In the genomic region with DNA sequence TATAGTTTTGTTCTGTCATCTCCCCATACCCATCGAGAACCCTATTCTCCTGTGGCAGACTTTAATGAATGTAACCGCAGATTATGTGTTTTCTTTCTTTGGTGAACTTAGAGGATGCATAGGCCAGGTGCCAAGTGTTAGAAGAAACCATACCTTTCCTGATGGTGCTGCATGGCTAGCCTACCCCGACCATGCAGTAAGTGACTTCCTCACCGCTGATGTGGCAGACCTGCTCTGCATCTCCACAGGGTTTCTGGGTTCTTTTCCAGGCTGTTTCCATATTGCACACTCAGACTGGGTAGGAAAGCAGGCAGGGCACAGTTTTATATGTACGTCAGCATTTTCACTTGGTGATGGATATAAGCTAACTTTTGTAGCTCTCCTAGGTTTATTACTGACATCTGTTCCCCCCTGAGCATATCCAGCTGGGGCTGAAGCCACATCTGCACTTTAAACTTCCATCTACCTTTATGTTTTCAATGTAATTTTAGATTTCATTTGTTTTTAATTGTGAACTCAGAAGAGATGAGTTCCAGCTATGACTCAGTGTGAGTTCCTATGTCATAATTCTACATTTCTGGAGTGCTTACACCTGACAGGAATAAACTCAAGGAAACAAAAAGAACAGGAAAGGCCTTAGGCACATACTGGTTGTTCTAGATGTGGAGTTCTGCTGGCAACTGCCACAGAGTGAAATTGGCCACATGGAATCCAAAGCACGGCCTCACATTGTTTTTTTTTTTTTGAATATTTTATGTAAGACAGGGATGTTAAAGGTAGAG, we compare ENCODE assay signal across 1 cellular context.
TF ChIP-seq lines count a peak whose summit lies in the region.

No MANE protein-coding gene starts in this region.

TF ChIP-seq in GM12878, 131 proteins besides CTCF, POLR2A, EP300 and RAD21:
- TF ChIP-seq STAT1 (conservative IDR thresholded peaks at IDR 0.05) (no peak), EED (IDR thresholded peaks at IDR 0.05; ENCODE audit: low read depth) (peak; percentile 60), RUNX3 (IDR thresholded peaks at IDR 0.05; ENCODE audit: low read length) (peak; percentile 63), SREBF2 (IDR thresholded peaks at IDR 0.05; ENCODE audit: low read length) (no peak), IKZF1 (conservative IDR thresholded peaks at IDR 0.05) (peak; percentile 42; the same call in 1 of the 2 replicates), SMARCA5 (IDR thresholded peaks at IDR 0.05) (0 out of 2 replicates have a peak, but pooled peaks have one; percentile 24), MTA2 (IDR thresholded peaks at IDR 0.05; ENCODE audit: low read depth) (no peak), IKZF2 (IDR thresholded peaks at IDR 0.05) (peak; percentile 32 to 58; a peak in 2 of 4 replicates), JUNB (IDR thresholded peaks at IDR 0.05) (peak; percentile 24; the same call in 1 of the 2 replicates), SIN3A (IDR thresholded peaks at IDR 0.05; ENCODE audit: low read depth, low read length) (no peak), FOXK2 (IDR thresholded peaks at IDR 0.05) (no peak), RBBP5 (conservative IDR thresholded peaks at IDR 0.05) (no peak), DPF2 (IDR thresholded peaks at IDR 0.05) (0 out of 2 replicates have a peak, but pooled peaks have one; percentile 23), NR2F1 (conservative IDR thresholded peaks at IDR 0.05) (no peak), NFIC (IDR thresholded peaks at IDR 0.05; ENCODE audit: low read depth, low read length) (0 out of 2 replicates have a peak, but pooled peaks have one; percentile 9), RCOR1 (conservative IDR thresholded peaks at IDR 0.05; ENCODE audit: low read depth, low read length) (no peak), SPI1 (IDR thresholded peaks at IDR 0.05; ENCODE audit: borderline replicate concordance, insufficient read depth, low read depth, low read length) (peak; percentile 40; the same call in 1 of the 2 replicates), ATF7 (IDR thresholded peaks at IDR 0.05; ENCODE audit: low read depth) (0 out of 2 replicates have a peak, but pooled peaks have one; percentile 6), ZBED1 (IDR thresholded peaks at IDR 0.05; ENCODE audit: borderline replicate concordance) (no peak), CREB1 (IDR thresholded peaks at IDR 0.05; ENCODE audit: low read depth) (0 out of 2 replicates have a peak, but pooled peaks have one; percentile 5)
- TF ChIP-seq, protein P1, sequence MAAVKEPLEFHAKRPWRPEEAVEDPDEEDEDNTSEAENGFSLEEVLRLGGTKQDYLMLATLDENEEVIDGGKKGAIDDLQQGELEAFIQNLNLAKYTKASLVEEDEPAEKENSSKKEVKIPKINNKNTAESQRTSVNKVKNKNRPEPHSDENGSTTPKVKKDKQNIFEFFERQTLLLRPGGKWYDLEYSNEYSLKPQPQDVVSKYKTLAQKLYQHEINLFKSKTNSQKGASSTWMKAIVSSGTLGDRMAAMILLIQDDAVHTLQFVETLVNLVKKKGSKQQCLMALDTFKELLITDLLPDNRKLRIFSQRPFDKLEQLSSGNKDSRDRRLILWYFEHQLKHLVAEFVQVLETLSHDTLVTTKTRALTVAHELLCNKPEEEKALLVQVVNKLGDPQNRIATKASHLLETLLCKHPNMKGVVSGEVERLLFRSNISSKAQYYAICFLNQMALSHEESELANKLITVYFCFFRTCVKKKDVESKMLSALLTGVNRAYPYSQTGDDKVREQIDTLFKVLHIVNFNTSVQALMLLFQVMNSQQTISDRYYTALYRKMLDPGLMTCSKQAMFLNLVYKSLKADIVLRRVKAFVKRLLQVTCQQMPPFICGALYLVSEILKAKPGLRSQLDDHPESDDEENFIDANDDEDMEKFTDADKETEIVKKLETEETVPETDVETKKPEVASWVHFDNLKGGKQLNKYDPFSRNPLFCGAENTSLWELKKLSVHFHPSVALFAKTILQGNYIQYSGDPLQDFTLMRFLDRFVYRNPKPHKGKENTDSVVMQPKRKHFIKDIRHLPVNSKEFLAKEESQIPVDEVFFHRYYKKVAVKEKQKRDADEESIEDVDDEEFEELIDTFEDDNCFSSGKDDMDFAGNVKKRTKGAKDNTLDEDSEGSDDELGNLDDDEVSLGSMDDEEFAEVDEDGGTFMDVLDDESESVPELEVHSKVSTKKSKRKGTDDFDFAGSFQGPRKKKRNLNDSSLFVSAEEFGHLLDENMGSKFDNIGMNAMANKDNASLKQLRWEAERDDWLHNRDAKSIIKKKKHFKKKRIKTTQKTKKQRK (IDR thresholded peaks at IDR 0.05; ENCODE audit: low read depth, low read length) = no peak
- TF ChIP-seq, protein P2, sequence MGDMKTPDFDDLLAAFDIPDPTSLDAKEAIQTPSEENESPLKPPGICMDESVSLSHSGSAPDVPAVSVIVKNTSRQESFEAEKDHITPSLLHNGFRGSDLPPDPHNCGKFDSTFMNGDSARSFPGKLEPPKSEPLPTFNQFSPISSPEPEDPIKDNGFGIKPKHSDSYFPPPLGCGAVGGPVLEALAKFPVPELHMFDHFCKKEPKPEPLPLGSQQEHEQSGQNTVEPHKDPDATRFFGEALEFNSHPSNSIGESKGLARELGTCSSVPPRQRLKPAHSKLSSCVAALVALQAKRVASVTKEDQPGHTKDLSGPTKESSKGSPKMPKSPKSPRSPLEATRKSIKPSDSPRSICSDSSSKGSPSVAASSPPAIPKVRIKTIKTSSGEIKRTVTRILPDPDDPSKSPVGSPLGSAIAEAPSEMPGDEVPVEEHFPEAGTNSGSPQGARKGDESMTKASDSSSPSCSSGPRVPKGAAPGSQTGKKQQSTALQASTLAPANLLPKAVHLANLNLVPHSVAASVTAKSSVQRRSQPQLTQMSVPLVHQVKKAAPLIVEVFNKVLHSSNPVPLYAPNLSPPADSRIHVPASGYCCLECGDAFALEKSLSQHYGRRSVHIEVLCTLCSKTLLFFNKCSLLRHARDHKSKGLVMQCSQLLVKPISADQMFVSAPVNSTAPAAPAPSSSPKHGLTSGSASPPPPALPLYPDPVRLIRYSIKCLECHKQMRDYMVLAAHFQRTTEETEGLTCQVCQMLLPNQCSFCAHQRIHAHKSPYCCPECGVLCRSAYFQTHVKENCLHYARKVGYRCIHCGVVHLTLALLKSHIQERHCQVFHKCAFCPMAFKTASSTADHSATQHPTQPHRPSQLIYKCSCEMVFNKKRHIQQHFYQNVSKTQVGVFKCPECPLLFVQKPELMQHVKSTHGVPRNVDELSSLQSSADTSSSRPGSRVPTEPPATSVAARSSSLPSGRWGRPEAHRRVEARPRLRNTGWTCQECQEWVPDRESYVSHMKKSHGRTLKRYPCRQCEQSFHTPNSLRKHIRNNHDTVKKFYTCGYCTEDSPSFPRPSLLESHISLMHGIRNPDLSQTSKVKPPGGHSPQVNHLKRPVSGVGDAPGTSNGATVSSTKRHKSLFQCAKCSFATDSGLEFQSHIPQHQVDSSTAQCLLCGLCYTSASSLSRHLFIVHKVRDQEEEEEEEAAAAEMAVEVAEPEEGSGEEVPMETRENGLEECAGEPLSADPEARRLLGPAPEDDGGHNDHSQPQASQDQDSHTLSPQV (IDR thresholded peaks at IDR 0.05) = no peak
TF ChIP-seq in GM12878: peak in this region for 11.
